Comparison of ENCODE assay signal across 8 cellular contexts in genomic region chrX:54182864-54183613, GRCh38.
DNase-seq lines count a peak whose midpoint lies in the region; ATAC-seq and TF ChIP-seq lines count a peak whose summit lies in the region.

Gene FAM120C (minus strand): TSS chrX:54183254. CDS start chrX:54183198, 56 bp downstream.

- DNase-seq in COLO668 (lab: John Stamatoyannopoulos, UW; ENCODE audit: unreplicated experiment) (peak; percentile 78), HuH-7 (ENCODE audit: low spot score) (peak; percentile 28), OCI-M2 (lab: John Stamatoyannopoulos, UW; ENCODE audit: unreplicated experiment) (peak; percentile 78), erythroblast (lab: John Stamatoyannopoulos, UW) (peak; percentile 78 to 81)
- peak; percentile 66 for DNase-seq in activated T-cell treated with anti-CD3 and anti-CD28 coated beads, Interleukin-2, amount 50 U/mL, for 1 hour
- peak; percentile 25 to 49 for DNase-seq in stimulated activated CD8-positive, alpha-beta memory T cell treated with anti-CD3 and anti-CD28 coated beads, Interleukin-4, amount 100 ng/mL, for 4 hours (ENCODE audit: low read depth in 2 of 2, low spot score in 1 of 2)

- H3K9ac ChIP-seq in mucosa of stomach (ENCODE audit: low read length), result peak within 1 kb of the TSS; percentile 59

- H3K9me3 ChIP-seq in mucosa of stomach (ENCODE audit: control insufficient read depth, low read length), result no peaks in the 10 kb centered on the region

- ATAC-seq in GM21381 (IDR thresholded peaks at IDR 0.05; ENCODE audit: unreplicated experiment), result peak; percentile 42

- peaks cover 5% of the 10 kb centered on the region for H3K4me1 ChIP-seq in mucosa of stomach (ENCODE audit: control insufficient read depth, insufficient read depth, low read length)

- peak within 1 kb of the TSS; percentile 33 for H3K4me3 ChIP-seq in mucosa of stomach (ENCODE audit: low read length)

- H3K27me3 ChIP-seq in mucosa of stomach (ENCODE audit: control insufficient read depth, insufficient read depth, low read length), result no peaks in the 10 kb centered on the region

- TF ChIP-seq POLR2A in erythroblast (IDR thresholded peaks at IDR 0.05; ENCODE audit: low read length), result peak; percentile 12

- no peaks in the 10 kb centered on the region for H3K36me3 ChIP-seq in mucosa of stomach (ENCODE audit: control insufficient read depth, insufficient read depth, low read length)

Comparison
In these comparisons a context has a peak if more than half of its experiments do, and no peak if none do; other contexts are left out.
1. Peak in every context shown above with its lines: DNase-seq, ATAC-seq and H3K4me3 ChIP-seq.
2. DNase-seq: peak in every context shown above with its lines; median percentile 80 in erythroblast; 78 in COLO668; 78 in OCI-M2; 66 in activated T-cell treated with anti-CD3 and anti-CD28 coated beads, Interleukin-2, amount 50 U/mL, for 1 hour; 37 in stimulated activated CD8-positive, alpha-beta memory T cell treated with anti-CD3 and anti-CD28 coated beads, Interleukin-4, amount 100 ng/mL, for 4 hours; 28 in HuH-7.